ENCODE assay signal across 1 cellular context in genomic region chr2:47346669-47347068, GRCh38.
TF ChIP-seq lines count a peak whose summit lies in the region.

No MANE protein-coding gene starts in this region.

TF ChIP-seq in K562, 482 proteins besides CTCF, POLR2A, EP300 and RAD21:
- TF ChIP-seq SRF (CRISPR knock-in tag; IDR thresholded peaks at IDR 0.05) (no peak), ARID2 (IDR thresholded peaks at IDR 0.05) (no peak), ATF7 (IDR thresholded peaks at IDR 0.05) (no peak), CBX2 (IDR thresholded peaks at IDR 0.05; ENCODE audit: insufficient read depth, low read length, poor library complexity, severe bottlenecking) (no peak), SETDB1 (IDR thresholded peaks at IDR 0.05; ENCODE audit: low read length) (no peak), SNIP1 (IDR thresholded peaks at IDR 0.05; ENCODE audit: low read depth) (no peak), AFF4 (CRISPR knock-in tag; IDR thresholded peaks at IDR 0.05) (no peak), ZNF165 (CRISPR knock-in tag; IDR thresholded peaks at IDR 0.05; ENCODE audit: borderline replicate concordance) (no peak), FOXP1 (CRISPR knock-in tag; IDR thresholded peaks at IDR 0.05) (no peak), HDAC8 (tag; IDR thresholded peaks at IDR 0.05) (no peak), XRCC5 (IDR thresholded peaks at IDR 0.05; ENCODE audit: low read depth, low read length) (no peak), RFX1 (IDR thresholded peaks at IDR 0.05) (no peak), NFYB (IDR thresholded peaks at IDR 0.05; ENCODE audit: extremely low read depth, insufficient read length) (no peak), STAG1 (CRISPR knock-in tag; IDR thresholded peaks at IDR 0.05; ENCODE audit: borderline replicate concordance) (no peak), CBFB (CRISPR knock-in tag; IDR thresholded peaks at IDR 0.05) (no peak)
- TF ChIP-seq, protein P1, sequence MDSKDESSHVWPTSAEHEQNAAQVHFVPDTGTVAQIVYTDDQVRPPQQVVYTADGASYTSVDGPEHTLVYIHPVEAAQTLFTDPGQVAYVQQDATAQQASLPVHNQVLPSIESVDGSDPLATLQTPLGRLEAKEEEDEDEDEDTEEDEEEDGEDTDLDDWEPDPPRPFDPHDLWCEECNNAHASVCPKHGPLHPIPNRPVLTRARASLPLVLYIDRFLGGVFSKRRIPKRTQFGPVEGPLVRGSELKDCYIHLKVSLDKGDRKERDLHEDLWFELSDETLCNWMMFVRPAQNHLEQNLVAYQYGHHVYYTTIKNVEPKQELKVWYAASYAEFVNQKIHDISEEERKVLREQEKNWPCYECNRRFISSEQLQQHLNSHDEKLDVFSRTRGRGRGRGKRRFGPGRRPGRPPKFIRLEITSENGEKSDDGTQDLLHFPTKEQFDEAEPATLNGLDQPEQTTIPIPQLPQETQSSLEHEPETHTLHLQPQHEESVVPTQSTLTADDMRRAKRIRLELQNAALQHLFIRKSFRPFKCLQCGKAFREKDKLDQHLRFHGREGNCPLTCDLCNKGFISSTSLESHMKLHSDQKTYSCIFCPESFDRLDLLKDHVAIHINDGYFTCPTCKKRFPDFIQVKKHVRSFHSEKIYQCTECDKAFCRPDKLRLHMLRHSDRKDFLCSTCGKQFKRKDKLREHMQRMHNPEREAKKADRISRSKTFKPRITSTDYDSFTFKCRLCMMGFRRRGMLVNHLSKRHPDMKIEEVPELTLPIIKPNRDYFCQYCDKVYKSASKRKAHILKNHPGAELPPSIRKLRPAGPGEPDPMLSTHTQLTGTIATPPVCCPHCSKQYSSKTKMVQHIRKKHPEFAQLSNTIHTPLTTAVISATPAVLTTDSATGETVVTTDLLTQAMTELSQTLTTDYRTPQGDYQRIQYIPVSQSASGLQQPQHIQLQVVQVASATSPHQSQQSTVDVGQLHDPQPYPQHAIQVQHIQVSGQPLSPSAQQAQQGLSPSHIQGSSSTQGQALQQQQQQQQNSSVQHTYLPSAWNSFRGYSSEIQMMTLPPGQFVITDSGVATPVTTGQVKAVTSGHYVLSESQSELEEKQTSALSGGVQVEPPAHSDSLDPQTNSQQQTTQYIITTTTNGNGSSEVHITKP (IDR thresholded peaks at IDR 0.05; ENCODE audit: partially characterized antibody), result no peak
- TF ChIP-seq, protein P2, sequence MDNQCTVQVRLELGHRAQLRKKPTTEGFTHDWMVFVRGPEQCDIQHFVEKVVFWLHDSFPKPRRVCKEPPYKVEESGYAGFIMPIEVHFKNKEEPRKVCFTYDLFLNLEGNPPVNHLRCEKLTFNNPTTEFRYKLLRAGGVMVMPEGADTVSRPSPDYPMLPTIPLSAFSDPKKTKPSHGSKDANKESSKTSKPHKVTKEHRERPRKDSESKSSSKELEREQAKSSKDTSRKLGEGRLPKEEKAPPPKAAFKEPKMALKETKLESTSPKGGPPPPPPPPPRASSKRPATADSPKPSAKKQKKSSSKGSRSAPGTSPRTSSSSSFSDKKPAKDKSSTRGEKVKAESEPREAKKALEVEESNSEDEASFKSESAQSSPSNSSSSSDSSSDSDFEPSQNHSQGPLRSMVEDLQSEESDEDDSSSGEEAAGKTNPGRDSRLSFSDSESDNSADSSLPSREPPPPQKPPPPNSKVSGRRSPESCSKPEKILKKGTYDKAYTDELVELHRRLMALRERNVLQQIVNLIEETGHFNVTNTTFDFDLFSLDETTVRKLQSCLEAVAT (IDR thresholded peaks at IDR 0.05), result no peak
